29 cellular contexts compared by ENCODE assay signal in the genomic region with DNA sequence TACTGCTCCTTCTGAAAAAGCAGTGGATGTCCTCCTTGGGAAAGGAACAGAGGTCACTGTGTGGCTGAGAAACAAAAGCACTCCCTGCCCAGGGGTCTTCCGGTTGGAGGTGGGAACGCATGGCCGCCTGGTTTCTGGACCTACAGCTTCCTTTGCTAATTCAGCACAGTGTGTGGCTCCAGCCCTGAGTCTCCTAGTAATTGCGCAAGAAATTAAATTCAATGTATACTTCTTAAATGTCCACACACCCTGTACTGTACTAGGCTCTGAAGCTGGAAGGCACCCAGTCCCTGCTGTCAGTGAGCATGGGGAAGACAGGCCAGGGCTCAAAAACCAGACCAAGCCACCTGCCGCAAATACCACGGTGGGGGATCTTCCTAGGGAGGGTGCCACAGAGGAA. TPM values are rescaled to one million over a fixed set of nuclear protein-coding genes. Genes with fewer than 3 reads are reported as not detected.
"Had no signal": no experiment of that assay in that cellular context is flagged by ENCODE, and none has a peak within 500 bp of the region (broad histone marks: within the 10 kb centered on the region; RNA-seq: fewer than 3 reads in every experiment).

No MANE protein-coding gene starts in this region.

- H3K4me1 ChIP-seq: SJCRH30 had no signal

- ATAC-seq: activated T-cell treated with anti-CD3 and anti-CD28 coated beads, Interleukin-2, amount 50 U/mL, for 72 hours; activated T-helper 17 cell treated with anti-CD3 and anti-CD28 coated beads, Interleukin-2, amount 50 U/mL, for 72 hours; Panc1 had no signal

- H3K36me3 Mint-ChIP-seq: activated naive CD8-positive, alpha-beta T cell treated with anti-CD3 and anti-CD28 coated beads for 36 hours had no signal

- H3K4me3 Mint-ChIP-seq: activated CD4-positive, alpha-beta memory T cell treated with anti-CD3 and anti-CD28 coated beads, Interleukin-2, amount 10 ng/mL, durations not matched to agents 7 days and 5 days; activated naive CD8-positive, alpha-beta T cell treated with anti-CD3 and anti-CD28 coated beads for 36 hours; activated T-cell treated with anti-CD3 and anti-CD28 coated beads, Interleukin-2, amount 50 U/mL, for 72 hours; activated T-helper 17 cell treated with anti-CD3 and anti-CD28 coated beads, Interleukin-2, amount 50 U/mL, for 72 hours had no signal

- H3K9me3 Mint-ChIP-seq: activated CD4-positive, alpha-beta memory T cell treated with anti-CD3 and anti-CD28 coated beads, Interleukin-2, amount 10 ng/mL, durations not matched to agents 7 days and 5 days; activated naive CD8-positive, alpha-beta T cell treated with anti-CD3 and anti-CD28 coated beads for 36 hours; activated T-cell treated with anti-CD3 and anti-CD28 coated beads, Interleukin-2, amount 50 U/mL, for 72 hours; activated T-helper 17 cell treated with anti-CD3 and anti-CD28 coated beads, Interleukin-2, amount 50 U/mL, for 72 hours had no signal

- H3K27ac Mint-ChIP-seq: activated CD4-positive, alpha-beta memory T cell treated with anti-CD3 and anti-CD28 coated beads, Interleukin-2, amount 10 ng/mL, durations not matched to agents 7 days and 5 days; activated naive CD8-positive, alpha-beta T cell treated with anti-CD3 and anti-CD28 coated beads for 36 hours; activated T-cell treated with anti-CD3 and anti-CD28 coated beads, Interleukin-2, amount 50 U/mL, for 72 hours; activated T-helper 17 cell treated with anti-CD3 and anti-CD28 coated beads, Interleukin-2, amount 50 U/mL, for 72 hours had no signal

- H3K4me3 ChIP-seq: SJCRH30, SK-N-MC had no signal

- H3K9me3 ChIP-seq: SJCRH30 had no signal

- H3K27ac ChIP-seq: brain microvascular endothelial cell, SJCRH30, SK-N-MC, VCaP had no signal

- H3K36me3 ChIP-seq: brain microvascular endothelial cell, SJCRH30 had no signal

- DNase-seq: activated CD4-positive, alpha-beta memory T cell treated with anti-CD3 and anti-CD28 coated beads, Interleukin-2, amount 10 ng/mL, durations not matched to agents 7 days and 5 days; activated CD4-positive, alpha-beta T cell treated with anti-CD3 and anti-CD28 coated beads for 1 hour; activated CD4-positive, alpha-beta T cell treated with anti-CD3 and anti-CD28 coated beads for 48 hours; activated CD4-positive, CD25-positive, alpha-beta regulatory T cell; activated CD8-positive, alpha-beta memory T cell treated with anti-CD3 and anti-CD28 coated beads for 24 hours; activated effector memory CD4-positive, alpha-beta T cell treated with anti-CD3 and anti-CD28 coated beads, Interleukin-2, amount 50 U/mL, for 16 hours; activated naive CD4-positive, alpha-beta T cell; activated naive CD4-positive, alpha-beta T cell treated with anti-CD3 and anti-CD28 coated beads, Interleukin-2, amount 50 U/mL, for 16 hours; activated naive CD8-positive, alpha-beta T cell treated with anti-CD3 and anti-CD28 coated beads for 36 hours; activated T-cell treated with anti-CD3 and anti-CD28 coated beads, Interleukin-2, amount 50 U/mL, for 1 hour; activated T-cell treated with anti-CD3 and anti-CD28 coated beads, Interleukin-2, amount 50 U/mL, for 72 hours; amniotic stem cell; aorta; brain microvascular endothelial cell; central memory CD4-positive, alpha-beta T cell; NCI-H1092; NCI-H1436 treated with DMSO at 0.1 percent for 48 hours; NCI-H1694 treated with DMSO at 0.1 percent for 48 hours; NCI-H2029; NCI-H345; NCI-H524 treated with DMSO at 0.1 percent for 48 hours; SHP77; SJCRH30 had no signal

RNA-seq across cellular contexts. Expression of a gene that starts 13.4 kb away (rescaled TPM):
- total RNA-seq: activated CD4-positive, alpha-beta memory T cell treated with anti-CD3 and anti-CD28 coated beads, Interleukin-2, amount 10 ng/mL, durations not matched to agents 7 days and 5 days; activated T-cell treated with anti-CD3 and anti-CD28 coated beads, Interleukin-2, amount 50 U/mL, for 72 hours; activated T-helper 17 cell treated with anti-CD3 and anti-CD28 coated beads, Interleukin-2, amount 50 U/mL, for 72 hours; RPMI7951; T-helper 2 cell treated with Interferon-gamma antibody and Interleukin-4, amounts not matched to agents 100 ng/mL and 5 ng/mL, for 36 hours had no signal
